ENCODE assay signal across 17 cellular contexts in the genomic region with DNA sequence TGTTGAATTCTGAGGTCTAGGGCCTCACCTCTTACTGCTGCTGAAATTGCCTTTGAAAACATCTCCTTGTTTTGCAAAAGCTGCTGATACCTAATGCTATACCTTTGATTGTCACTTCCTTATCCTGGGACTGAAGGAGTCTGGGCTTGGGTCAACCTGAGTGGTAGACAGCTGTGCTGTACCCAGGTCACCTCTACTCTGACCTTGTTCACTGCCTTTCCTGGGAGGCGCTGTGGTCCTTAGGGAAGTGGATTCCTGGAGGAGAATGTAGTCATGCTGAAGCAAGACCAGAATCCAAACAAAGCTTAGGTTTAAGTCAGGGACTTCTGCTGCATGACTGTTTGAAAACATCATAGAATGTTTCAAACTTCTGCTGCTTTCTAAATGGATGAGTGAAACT.
A peak's percentile ranks its signal among the peaks of the same experiment; 100 is the strongest.
DNase-seq lines count a peak whose midpoint lies in the region; ATAC-seq, FAIRE-seq and TF ChIP-seq lines count a peak whose summit lies in the region.
"Had no signal": no experiment of that assay in that cellular context is flagged by ENCODE, and none has a peak within 500 bp of the region (broad histone marks: within the 10 kb centered on the region; RNA-seq: fewer than 3 reads in every experiment).

No MANE protein-coding gene starts in this region.

- H3K79me2 ChIP-seq in PC-3 (ENCODE audit: low read length) = peaks cover 76% of the 10 kb centered on the region
- no peaks in the 10 kb centered on the region for H3K79me2 ChIP-seq in keratinocyte (ENCODE audit: control insufficient read depth, insufficient read depth, low read length)

- H3K4me3 ChIP-seq in PC-3 (ENCODE audit: low read length) (no peak overlapping the region), keratinocyte (ENCODE audit: control insufficient read depth in 2 of 3, extremely low read depth in 1 of 3, insufficient read depth in 2 of 3, low read depth in 1 of 3, low read length in 3 of 3) (no peak overlapping the region)
- H3K4me3 ChIP-seq: A549 had no signal

- in situ Hi-C loops in G401 (cut with HindIII; ENCODE audit: low sequenced_read_pairs) (no loop called here), GM13976 (cut with MboI; ENCODE audit: low sequenced_read_pairs, unreplicated experiment) (no loop called here)

- no peaks in the 10 kb centered on the region for H3K27me3 ChIP-seq in PC-3 (ENCODE audit: low read length)
- no peaks in the 10 kb centered on the region for H3K27me3 ChIP-seq in keratinocyte (ENCODE audit: control insufficient read depth, extremely low read depth, insufficient read depth, low read length)

- no peak overlapping the region for H3K4me3 Mint-ChIP-seq in stimulated activated memory B cell treated with anti-CD40 and anti-IgM and Interleukin-4, amounts not matched to agents 10 μg/mL and 1 μg/mL and 100 μg/mL, for 72 hours
- H3K4me3 Mint-ChIP-seq: CD14-positive monocyte; CD8-positive, alpha-beta T cell had no signal

- H3K36me3 ChIP-seq in PC-3 (ENCODE audit: low read depth, low read length) = peaks cover 14% of the 10 kb centered on the region
- no peaks in the 10 kb centered on the region for H3K36me3 ChIP-seq in keratinocyte (ENCODE audit: control insufficient read depth in 2 of 2, extremely low read depth in 1 of 2, insufficient read depth in 2 of 2, low read length in 2 of 2)

- no peak overlapping the region for H3K9ac ChIP-seq in PC-3 (ENCODE audit: low read length)
- H3K9ac ChIP-seq in keratinocyte (ENCODE audit: control insufficient read depth, extremely low read depth, insufficient read depth, low read length) = no peak overlapping the region

- H3K4me1 ChIP-seq in PC-3 (ENCODE audit: insufficient read depth, low read length) (no peaks in the 10 kb centered on the region), keratinocyte (ENCODE audit: control insufficient read depth, extremely low read depth, insufficient read depth, low read length) (no peaks in the 10 kb centered on the region)
- H3K4me1 ChIP-seq: A549, Caco-2 had no signal

- H3K27ac ChIP-seq in PC-3 (ENCODE audit: low read length) = no peak overlapping the region
- no peak overlapping the region for H3K27ac ChIP-seq in keratinocyte (ENCODE audit: control insufficient read depth, insufficient read depth, low read length)
- H3K27ac ChIP-seq: A549 had no signal

- H3K9me3 Mint-ChIP-seq in stimulated activated memory B cell treated with anti-CD40 and anti-IgM and Interleukin-4, amounts not matched to agents 10 μg/mL and 1 μg/mL and 100 μg/mL, for 72 hours = peaks cover 9% of the 10 kb centered on the region

- ATAC-seq in PC-3 = peak; percentile 37; the same call in 1 of the 2 replicates
- peak; percentile 57 for ATAC-seq in stimulated activated memory B cell treated with anti-CD40 and anti-IgM and Interleukin-4, amounts not matched to agents 10 μg/mL and 1 μg/mL and 100 μg/mL, for 72 hours
- ATAC-seq: A549; CD8-positive, alpha-beta T cell; HepG2 had no signal

- no peaks in the 10 kb centered on the region for H3K9me2 ChIP-seq in PC-3 (replicated peaks; ENCODE audit: low read length)

- H3F3A ChIP-seq in PC-3 (ENCODE audit: low read length, unreplicated experiment) = no peaks in the 10 kb centered on the region

- no peak overlapping the region for H3K27ac Mint-ChIP-seq in stimulated activated memory B cell treated with anti-CD40 and anti-IgM and Interleukin-4, amounts not matched to agents 10 μg/mL and 1 μg/mL and 100 μg/mL, for 72 hours
- H3K27ac Mint-ChIP-seq: CD14-positive monocyte; CD8-positive, alpha-beta T cell had no signal

- no peaks in the 10 kb centered on the region for H3K9me1 ChIP-seq in keratinocyte (ENCODE audit: control insufficient read depth, extremely low read depth, insufficient read depth, low read length)

- H3K4me1 Mint-ChIP-seq in stimulated activated memory B cell treated with anti-CD40 and anti-IgM and Interleukin-4, amounts not matched to agents 10 μg/mL and 1 μg/mL and 100 μg/mL, for 72 hours = no peaks in the 10 kb centered on the region
- H3K4me1 Mint-ChIP-seq: CD14-positive monocyte had no signal

- FAIRE-seq in keratinocyte (lab: Jason Lieb, UNC) = peak; percentile 41
- FAIRE-seq: A549, G401.6, GM12892, GM19239, H54, HepG2 had no signal

- no peaks in the 10 kb centered on the region for H3K27me3 Mint-ChIP-seq in stimulated activated memory B cell treated with anti-CD40 and anti-IgM and Interleukin-4, amounts not matched to agents 10 μg/mL and 1 μg/mL and 100 μg/mL, for 72 hours

- no TSS peak for BruUV-seq in PC-3 (replicated peaks; lab: Mats Ljungman, UMichigan)

- H3K36me3 Mint-ChIP-seq in stimulated activated memory B cell treated with anti-CD40 and anti-IgM and Interleukin-4, amounts not matched to agents 10 μg/mL and 1 μg/mL and 100 μg/mL, for 72 hours = no peaks in the 10 kb centered on the region
- H3K36me3 Mint-ChIP-seq: CD14-positive monocyte; CD8-positive, alpha-beta T cell had no signal

- H3K4me2 ChIP-seq in PC-3 (ENCODE audit: low read length) = no peak overlapping the region
- no peak overlapping the region for H3K4me2 ChIP-seq in keratinocyte (ENCODE audit: control insufficient read depth, extremely low read depth, insufficient read depth, low read depth, low read length)
- H3K4me2 ChIP-seq: A549 had no signal

- intact Hi-C loops in PC-3 (cut with micrococcal nuclease) = loop anchor here (2.0 kb wide), 1 partner anchor 19 kb away; no protein-coding TSS in a partner anchor

- H3K9me3 ChIP-seq in PC-3 (ENCODE audit: low read length) (peaks cover 11% of the 10 kb centered on the region), keratinocyte (ENCODE audit: control insufficient read depth, low read depth, low read length) (peaks cover 2% of the 10 kb centered on the region)

- dilution Hi-C loops in keratinocyte (cut with MboI; ENCODE audit: extremely low pct_ligation_motif_present, low sequenced_read_pairs) = no loop called here

- CTCF ChIA-PET in PC-3 (lab: Charles Lee) = interaction anchor here (0.6 kb wide), 1 partner anchor 674 kb away, joined by 3 read pairs; no protein-coding TSS in a partner anchor

- DNase-seq in HCEC 1CT = peak; percentile 13
- no peak for DNase-seq in PC-3
- DNase-seq in keratinocyte (ENCODE audit: low read depth, low spot score) = no peak
- no peak for DNase-seq in COLO668 (lab: John Stamatoyannopoulos, UW; ENCODE audit: unreplicated experiment)
- no peak for DNase-seq in G401 (ENCODE audit: low spot score)
- DNase-seq in GM13976 (ENCODE audit: low spot score) = no peak
- DNase-seq in LoVo (ENCODE audit: low spot score) = no peak
- DNase-seq: Caco-2; CD8-positive, alpha-beta T cell had no signal

- H2AFZ ChIP-seq in PC-3 (ENCODE audit: low read length) = no peak overlapping the region
- no peak overlapping the region for H2AFZ ChIP-seq in keratinocyte (ENCODE audit: control insufficient read depth, low read length)

- POLR2A ChIA-PET in PC-3 (lab: Charles Lee; ENCODE audit: unreplicated experiment) = interaction anchor here (0.6 kb wide), 1 partner anchor 300 kb away, joined by 3 read pairs; no protein-coding TSS in a partner anchor

- H4K20me1 ChIP-seq in PC-3 (ENCODE audit: low read length) (no peaks in the 10 kb centered on the region), keratinocyte (ENCODE audit: control insufficient read depth, extremely low read depth, insufficient read depth, low read length) (no peaks in the 10 kb centered on the region)

- 0 out of 2 replicates have a peak, but pooled peaks have one; percentile 17 for TF ChIP-seq CTCF in PC-3 (conservative IDR thresholded peaks at IDR 0.05; ENCODE audit: low read depth, low read length)
- peak in 1 of 3 experiments; percentile 2 for TF ChIP-seq CTCF in keratinocyte (optimal IDR thresholded peaks at IDR 0.05 in 1 of 3, IDR thresholded peaks at IDR 0.05 in 1 of 3, conservative IDR thresholded peaks at IDR 0.05 in 1 of 3; ENCODE audit: extremely low read depth in 1 of 3, insufficient read depth in 2 of 3, low read length in 3 of 3)
- no peak for TF ChIP-seq CTCF in GM13976 (IDR thresholded peaks at IDR 0.05; ENCODE audit: borderline replicate concordance, control extremely low read depth, extremely low read depth, insufficient read depth, missing control alignments)
